Comparison of ENCODE assay signal across 22 cellular contexts in genomic region chr5:156906807-156907206, GRCh38. TPM values are rescaled to one million over a fixed set of nuclear protein-coding genes. Genes with fewer than 3 reads are reported as not detected.
DNase-seq lines count a peak whose midpoint lies in the region; ATAC-seq, FAIRE-seq and TF ChIP-seq lines count a peak whose summit lies in the region.
"Had no signal": no experiment of that assay in that cellular context is flagged by ENCODE, and none has a peak within 500 bp of the region (broad histone marks: within the 10 kb centered on the region; RNA-seq: fewer than 3 reads in every experiment).

No MANE protein-coding gene starts in this region.

- H2BK15ac ChIP-seq in H1 (ENCODE audit: low read length) = no peak overlapping the region

- intact Hi-C loops in activated CD4-positive, alpha-beta T cell treated with anti-CD3 and anti-CD28 coated beads, Interleukin-2, amount 10 ng/mL, durations not matched to agents 24 days and 14 days (cut with micrococcal nuclease) = no loop called here
- intact Hi-C loops in activated CD4-positive, alpha-beta T cell treated with anti-CD3 and anti-CD28 coated beads for 36 hours (cut with DNase I, micrococcal nuclease) = no loop called here
- intact Hi-C loops in OCI-LY7 (cut with micrococcal nuclease; ENCODE audit: unreplicated experiment) = no loop called here

- no peak overlapping the region; the same call in 1 of the 2 replicates for H2BK12ac ChIP-seq in H1 (ENCODE audit: low read depth, low read length)

- no peak overlapping the region for H2BK120ac ChIP-seq in H1 (replicated peaks; ENCODE audit: low read depth, low read length)

- H3K4me1 Mint-ChIP-seq in activated CD4-positive, alpha-beta T cell treated with anti-CD3 and anti-CD28 coated beads, Interleukin-2, amount 10 ng/mL, durations not matched to agents 24 days and 14 days = peaks cover 32% of the 10 kb centered on the region
- no peaks in the 10 kb centered on the region for H3K4me1 Mint-ChIP-seq in activated CD4-positive, alpha-beta T cell treated with anti-CD3 and anti-CD28 coated beads for 36 hours
- H3K4me1 Mint-ChIP-seq in activated naive CD4-positive, alpha-beta T cell treated with anti-CD3 and anti-CD28 coated beads, Interleukin-2, amount 50 U/mL, for 24 hours = peaks cover 47% of the 10 kb centered on the region
- H3K4me1 Mint-ChIP-seq: CD14-positive monocyte had no signal

- no peaks in the 10 kb centered on the region for H3K23me2 ChIP-seq in H1 (ENCODE audit: low read depth, low read length)

- H4K20me1 ChIP-seq in OCI-LY7 (ENCODE audit: insufficient read depth, low read length) (no peaks in the 10 kb centered on the region), H1 (replicated peaks in 1 of 2; ENCODE audit: control insufficient read depth in 1 of 2, insufficient read depth in 2 of 2, low read length in 2 of 2) (no peaks in the 10 kb centered on the region)
- H4K20me1 ChIP-seq: BLaER1 had no signal

- H3K27ac Mint-ChIP-seq in activated CD4-positive, alpha-beta T cell treated with anti-CD3 and anti-CD28 coated beads, Interleukin-2, amount 10 ng/mL, durations not matched to agents 24 days and 14 days = peak overlapping the region; percentile 49
- no peak overlapping the region for H3K27ac Mint-ChIP-seq in activated CD4-positive, alpha-beta T cell treated with anti-CD3 and anti-CD28 coated beads for 36 hours
- H3K27ac Mint-ChIP-seq in activated naive CD4-positive, alpha-beta T cell treated with anti-CD3 and anti-CD28 coated beads, Interleukin-2, amount 50 U/mL, for 24 hours = peak overlapping the region; percentile 8

- H3K9ac ChIP-seq in H1 (replicated peaks in 1 of 4; ENCODE audit: extremely low read depth in 1 of 4, low read depth in 3 of 4, low read length in 3 of 4) = no peak overlapping the region
- H3K9ac ChIP-seq: BLaER1 had no signal

- H3K4me3 Mint-ChIP-seq in activated CD4-positive, alpha-beta T cell treated with anti-CD3 and anti-CD28 coated beads, Interleukin-2, amount 10 ng/mL, durations not matched to agents 24 days and 14 days = no peak overlapping the region
- no peak overlapping the region for H3K4me3 Mint-ChIP-seq in activated CD4-positive, alpha-beta T cell treated with anti-CD3 and anti-CD28 coated beads for 36 hours
- H3K4me3 Mint-ChIP-seq in activated naive CD4-positive, alpha-beta T cell treated with anti-CD3 and anti-CD28 coated beads, Interleukin-2, amount 50 U/mL, for 24 hours = no peak overlapping the region
- H3K4me3 Mint-ChIP-seq: CD14-positive monocyte had no signal

- no peak overlapping the region for H4K91ac ChIP-seq in H1 (replicated peaks; ENCODE audit: insufficient read length, low read length)

- H4K8ac ChIP-seq in H1 (ENCODE audit: extremely low read depth, insufficient read depth, low read length) = no peak overlapping the region

- no peak for TF ChIP-seq EP300 in H1 (IDR thresholded peaks at IDR 0.05; ENCODE audit: borderline replicate concordance in 1 of 2, low read depth in 2 of 2, low read length in 2 of 2)

- no peak overlapping the region for H3K4ac ChIP-seq in H1 (replicated peaks; ENCODE audit: insufficient read length, low read depth, low read length)

- 88% methylated on average over 3 of the region's 3 CpGs; no CpG with 5 or more reads in 1 of the 2 experiments for WGBS in H1 (ENCODE audit: extremely low coverage in 1 of 2, insufficient coverage in 1 of 2, insufficient read length in 1 of 2, insufficient replicate concordance in 2 of 2, low coverage in 1 of 2, low lambda C conversion rate in 2 of 2, missing lambda C conversion rate in 1 of 2), 2 experiments

- no peak for FAIRE-seq in H1 (lab: Jason Lieb, UNC)
- FAIRE-seq: GM12892, H54 had no signal

- H3K79me2 ChIP-seq in OCI-LY7 (ENCODE audit: insufficient read depth, low read depth, low read length) (no peaks in the 10 kb centered on the region), H1 (ENCODE audit: control insufficient read depth in 1 of 2, insufficient read depth in 2 of 2, low read length in 2 of 2) (no peaks in the 10 kb centered on the region)

- H2AFZ ChIP-seq in OCI-LY7 (ENCODE audit: low read length) = peak overlapping the region; percentile 26; the same call in 1 of the 2 replicates
- peak overlapping the region; percentile 24; the same call in 1 of the 2 replicates for H2AFZ ChIP-seq in H1 (ENCODE audit: low read length)

- H3K27ac ChIP-seq in OCI-LY7 (ENCODE audit: low read depth, low read length, poor library complexity, severe bottlenecking) = no peak overlapping the region
- H3K27ac ChIP-seq in H1 (ENCODE audit: low read depth, low read length) = no peak overlapping the region
- H3K27ac ChIP-seq: BLaER1 had no signal

- H3K56ac ChIP-seq in H1 (replicated peaks; ENCODE audit: insufficient read length, low read depth, low read length) = no peak overlapping the region

- H3K23ac ChIP-seq in H1 (ENCODE audit: insufficient read length) = no peak overlapping the region

- no peak for TF ChIP-seq POLR2A in H1 (IDR thresholded peaks at IDR 0.05; ENCODE audit: control extremely low read depth in 1 of 2, low read depth in 2 of 2, low read length in 2 of 2)

- peaks cover 13% of the 10 kb centered on the region for H3K36me3 Mint-ChIP-seq in activated CD4-positive, alpha-beta T cell treated with anti-CD3 and anti-CD28 coated beads, Interleukin-2, amount 10 ng/mL, durations not matched to agents 24 days and 14 days (ENCODE audit: low read depth)
- H3K36me3 Mint-ChIP-seq in activated CD4-positive, alpha-beta T cell treated with anti-CD3 and anti-CD28 coated beads for 36 hours (ENCODE audit: low read depth) = no peaks in the 10 kb centered on the region
- H3K36me3 Mint-ChIP-seq in activated naive CD4-positive, alpha-beta T cell treated with anti-CD3 and anti-CD28 coated beads, Interleukin-2, amount 50 U/mL, for 24 hours = peaks cover 7% of the 10 kb centered on the region
- H3K36me3 Mint-ChIP-seq: CD14-positive monocyte; CD4-positive, alpha-beta memory T cell had no signal

- 0 out of 2 replicates have a peak overlapping the region, but pooled peaks have one; percentile 14 for H3K18ac ChIP-seq in H1 (ENCODE audit: extremely low read depth, low read length)

- H3K79me1 ChIP-seq in H1 (ENCODE audit: low read depth, low read length) = no peaks in the 10 kb centered on the region

- no peak overlapping the region for H2AK5ac ChIP-seq in H1 (ENCODE audit: low read depth, low read length)

- 0 out of 2 replicates have a peak overlapping the region, but pooled peaks have one; percentile 17 for H2BK20ac ChIP-seq in H1 (ENCODE audit: low read length)

- H3K9me3 Mint-ChIP-seq in activated CD4-positive, alpha-beta T cell treated with anti-CD3 and anti-CD28 coated beads, Interleukin-2, amount 10 ng/mL, durations not matched to agents 24 days and 14 days = peaks cover 4% of the 10 kb centered on the region
- H3K9me3 Mint-ChIP-seq in activated CD4-positive, alpha-beta T cell treated with anti-CD3 and anti-CD28 coated beads for 36 hours (ENCODE audit: low read depth) = peaks cover 3% of the 10 kb centered on the region
- H3K9me3 Mint-ChIP-seq in activated naive CD4-positive, alpha-beta T cell treated with anti-CD3 and anti-CD28 coated beads, Interleukin-2, amount 50 U/mL, for 24 hours = peaks cover 4% of the 10 kb centered on the region
- H3K9me3 Mint-ChIP-seq: CD4-positive, alpha-beta memory T cell had no signal

- POLR2A ChIA-PET in activated CD4-positive, alpha-beta T cell treated with anti-CD3 and anti-CD28 coated beads for 36 hours (lab: Charles Lee) = no interaction called here
- POLR2A ChIA-PET in OCI-LY7 (lab: Charles Lee) (interaction anchor here (0.6 to 5.5 kb wide), 6 partner anchors 9 to 28 kb away, joined by 4 to 38 read pairs (median 5); no protein-coding TSS in a partner anchor), H1 (lab: Charles Lee; ENCODE audit: partially characterized antibody) (no interaction called here)

- H3K9me3 ChIP-seq in OCI-LY7 (ENCODE audit: low read length) (no peaks in the 10 kb centered on the region), H1 (ENCODE audit: insufficient read depth in 2 of 2, low read depth in 1 of 2, low read length in 1 of 2) (no peaks in the 10 kb centered on the region)
- H3K9me3 ChIP-seq: BLaER1 had no signal

- no peaks in the 10 kb centered on the region for H3K27me3 Mint-ChIP-seq in activated CD4-positive, alpha-beta T cell treated with anti-CD3 and anti-CD28 coated beads, Interleukin-2, amount 10 ng/mL, durations not matched to agents 24 days and 14 days
- H3K27me3 Mint-ChIP-seq in activated CD4-positive, alpha-beta T cell treated with anti-CD3 and anti-CD28 coated beads for 36 hours = no peaks in the 10 kb centered on the region
- no peaks in the 10 kb centered on the region for H3K27me3 Mint-ChIP-seq in activated naive CD4-positive, alpha-beta T cell treated with anti-CD3 and anti-CD28 coated beads, Interleukin-2, amount 50 U/mL, for 24 hours
- H3K27me3 Mint-ChIP-seq: CD4-positive, alpha-beta memory T cell had no signal

- no peak for TF ChIP-seq CTCF in OCI-LY7 (conservative IDR thresholded peaks at IDR 0.05; ENCODE audit: low read length)
- no peak for TF ChIP-seq CTCF in H1 (IDR thresholded peaks at IDR 0.05; ENCODE audit: control extremely low read depth in 1 of 3, insufficient read depth in 1 of 3, low read depth in 1 of 3, low read length in 3 of 3)

- H3K14ac ChIP-seq in H1 (ENCODE audit: insufficient read length) = no peak overlapping the region

- H3K4me1 ChIP-seq in OCI-LY7 (ENCODE audit: insufficient read depth, low read length, poor library complexity, severe bottlenecking) = peaks cover 41% of the 10 kb centered on the region
- no peaks in the 10 kb centered on the region for H3K4me1 ChIP-seq in H1 (replicated peaks in 1 of 4; ENCODE audit: control insufficient read depth in 3 of 4, insufficient read depth in 4 of 4, low read length in 3 of 4)
- H3K4me1 ChIP-seq: BLaER1 had no signal

- H3K4me2 ChIP-seq in OCI-LY7 (ENCODE audit: low read length) (no peak overlapping the region), H1 (ENCODE audit: insufficient read depth in 1 of 2, low read depth in 2 of 2, low read length in 2 of 2) (no peak overlapping the region)
- H3K4me2 ChIP-seq: BLaER1 had no signal

- no peaks in the 10 kb centered on the region for H3K36me3 ChIP-seq in OCI-LY7 (ENCODE audit: insufficient read depth, low read length)
- H3K36me3 ChIP-seq in H1 (ENCODE audit: control insufficient read depth in 2 of 4, insufficient read depth in 4 of 4, low read length in 3 of 4) = no peaks in the 10 kb centered on the region
- H3K36me3 ChIP-seq: BLaER1 had no signal

- H3K9me2 ChIP-seq in OCI-LY7 (ENCODE audit: insufficient read depth, low read length) = no peaks in the 10 kb centered on the region

- no peak for ATAC-seq in activated CD4-positive, alpha-beta T cell treated with anti-CD3 and anti-CD28 coated beads for 36 hours

- H4K5ac ChIP-seq in H1 (ENCODE audit: insufficient read length, low read depth, low read length) = no peak overlapping the region

- CTCF ChIA-PET in activated CD4-positive, alpha-beta T cell treated with anti-CD3 and anti-CD28 coated beads for 36 hours (lab: Charles Lee) = interaction anchor here (0.6 kb wide), 1 partner anchor 485 kb away, joined by 3 read pairs; no protein-coding TSS in a partner anchor
- CTCF ChIA-PET in OCI-LY7 (lab: Charles Lee; ENCODE audit: unreplicated experiment) = no interaction called here
- CTCF ChIA-PET in H1 (lab: Charles Lee; ENCODE audit: partially characterized antibody) = interaction anchor here (0.7 kb wide), 1 partner anchor 963 kb away, joined by 3 read pairs; no protein-coding TSS in a partner anchor

- no TSS peak for BruUV-seq in OCI-LY7 (replicated peaks; lab: Mats Ljungman, UMichigan)

- TF ChIP-seq RAD21 in H1 (IDR thresholded peaks at IDR 0.05 in 1 of 2, conservative IDR thresholded peaks at IDR 0.05 in 1 of 2; ENCODE audit: low read depth in 2 of 2, low read length in 2 of 2) = no peak

- peaks cover 0 to 4% (median 1%) of the 10 kb centered on the region in 4 experiments; a peak in 1 of 7 replicates for H3K27me3 ChIP-seq in H1 (replicated peaks in 1 of 4; ENCODE audit: control insufficient read depth in 3 of 4, extremely low read depth in 1 of 4, insufficient read depth in 3 of 4, low read length in 3 of 4)
- H3K27me3 ChIP-seq: BLaER1 had no signal

- 0 out of 2 replicates have a peak overlapping the region, but pooled peaks have one; percentile 12 for H2BK5ac ChIP-seq in H1 (ENCODE audit: low read depth, low read length)

- DNase-seq in activated CD4-positive, alpha-beta T cell treated with anti-CD3 and anti-CD28 coated beads, Interleukin-2, amount 10 ng/mL, durations not matched to agents 24 days and 14 days = no peak
- no peak for DNase-seq in activated CD4-positive, alpha-beta T cell treated with anti-CD3 and anti-CD28 coated beads for 36 hours
- no peak for DNase-seq in activated naive CD4-positive, alpha-beta T cell (lab: John Stamatoyannopoulos, UW)
- DNase-seq in OCI-LY7 (ENCODE audit: low spot score) (no peak), H1 (ENCODE audit: low read depth in 1 of 2, low spot score in 2 of 2) (no peak), KG1 (lab: John Stamatoyannopoulos, UW) (no peak), HK-2 (ENCODE audit: unreplicated experiment) (no peak)
- DNase-seq: 8988T; CD4-positive, alpha-beta memory T cell; DMS153; DMS79; GDM1; HCEC 1CT had no signal

- H3K4me3 ChIP-seq in OCI-LY7 (ENCODE audit: low read depth, low read length, poor library complexity, severe bottlenecking) = no peak overlapping the region
- no peak overlapping the region for H3K4me3 ChIP-seq in H1 (ENCODE audit: extremely low read depth in 1 of 4, insufficient read depth in 2 of 4, low read depth in 3 of 4, low read length in 4 of 4)
- H3K4me3 ChIP-seq: BLaER1 had no signal

RNA-seq across cellular contexts. Expression of gene TIMD4, which starts 56.2 kb away (rescaled TPM):
- total RNA-seq in activated CD4-positive, alpha-beta T cell treated with anti-CD3 and anti-CD28 coated beads, Interleukin-2, amount 10 ng/mL, durations not matched to agents 24 days and 14 days = 13.9 and 15.1 TPM in 2 replicates
- 1 to 10 TPM; 2.3 to 3.5 TPM for total RNA-seq in activated CD4-positive, alpha-beta T cell treated with anti-CD3 and anti-CD28 coated beads for 36 hours
- total RNA-seq in OCI-LY7 (2014; rRNA removed; shearing (Covaris generic)) = 0.82 and 1.1 TPM in 2 replicates
- total RNA-seq in OCI-LY7 (2022) = 0.50 and 1.3 TPM in 2 replicates
- total RNA-seq in H1 (2021; fragmentation: NEBNext Ultra II Directional; extraction: Animal tissue kit (Norgen Biotek cat#: 25700)) = not detected in 2 replicates
- not detected in 2 replicates for polyA plus RNA-seq in H1 (2011; rRNA removed)
- not detected for polyA plus RNA-seq in H1 (2011; cell fraction: cytosol; rRNA removed)
- polyA plus RNA-seq in H1 (2011; cell fraction: nucleus; rRNA removed) = not detected
- polyA plus RNA-seq in H1 (2012, experiment 1 of 2) = not detected in 4 replicates
- not detected for polyA plus RNA-seq in H1 (2012, experiment 2 of 2)
- 0.04 TPM for polyA plus RNA-seq in H1 (2013, experiment 1 of 2)
- polyA plus RNA-seq in H1 (2013, experiment 2 of 2) = 0.07 TPM
- not detected in 2 replicates for polyA minus RNA-seq in H1 (2011; rRNA and poly(A)+ RNA removed)
- polyA minus RNA-seq in H1 (2011; cell fraction: cytosol; rRNA and poly(A)+ RNA removed) = not detected
- polyA minus RNA-seq in H1 (2011; cell fraction: nucleus; rRNA and poly(A)+ RNA removed) = not detected
- total RNA-seq: A673, Daoy, HT-29 had no signal
- polyA plus RNA-seq: AG04450 had no signal

RNA-seq across cellular contexts. Expression of gene PPP1R2B, which starts 56.7 kb away (rescaled TPM):
- 0.47 and 0.58 TPM in 2 replicates for total RNA-seq in activated CD4-positive, alpha-beta T cell treated with anti-CD3 and anti-CD28 coated beads, Interleukin-2, amount 10 ng/mL, durations not matched to agents 24 days and 14 days
- total RNA-seq in activated CD4-positive, alpha-beta T cell treated with anti-CD3 and anti-CD28 coated beads for 36 hours = under 1 TPM in 1 of 2 experiments, not detected in 1; 0.11 TPM
- 0.15 TPM in 1 of 2 replicates, not detected in the other for total RNA-seq in OCI-LY7 (2014; rRNA removed; shearing (Covaris generic))
- not detected in 2 replicates for total RNA-seq in OCI-LY7 (2022)
- not detected in 2 replicates for total RNA-seq in H1 (2021; fragmentation: NEBNext Ultra II Directional; extraction: Animal tissue kit (Norgen Biotek cat#: 25700))
- not detected in 2 replicates for polyA plus RNA-seq in H1 (2011; rRNA removed)
- not detected for polyA plus RNA-seq in H1 (2011; cell fraction: cytosol; rRNA removed)
- polyA plus RNA-seq in H1 (2011; cell fraction: nucleus; rRNA removed) = not detected
- not detected in 4 replicates for polyA plus RNA-seq in H1 (2012, experiment 1 of 2)
- not detected for polyA plus RNA-seq in H1 (2012, experiment 2 of 2)
- polyA plus RNA-seq in H1 (2013, experiment 1 of 2) = 0.02 TPM
- polyA plus RNA-seq in H1 (2013, experiment 2 of 2) = not detected
- not detected in 2 replicates for polyA minus RNA-seq in H1 (2011; rRNA and poly(A)+ RNA removed)
- polyA minus RNA-seq in H1 (2011; cell fraction: cytosol; rRNA and poly(A)+ RNA removed) = not detected
- not detected for polyA minus RNA-seq in H1 (2011; cell fraction: nucleus; rRNA and poly(A)+ RNA removed)
- total RNA-seq: A673, HT-29 had no signal
- polyA plus RNA-seq: AG04450 had no signal
